In the genomic region with DNA sequence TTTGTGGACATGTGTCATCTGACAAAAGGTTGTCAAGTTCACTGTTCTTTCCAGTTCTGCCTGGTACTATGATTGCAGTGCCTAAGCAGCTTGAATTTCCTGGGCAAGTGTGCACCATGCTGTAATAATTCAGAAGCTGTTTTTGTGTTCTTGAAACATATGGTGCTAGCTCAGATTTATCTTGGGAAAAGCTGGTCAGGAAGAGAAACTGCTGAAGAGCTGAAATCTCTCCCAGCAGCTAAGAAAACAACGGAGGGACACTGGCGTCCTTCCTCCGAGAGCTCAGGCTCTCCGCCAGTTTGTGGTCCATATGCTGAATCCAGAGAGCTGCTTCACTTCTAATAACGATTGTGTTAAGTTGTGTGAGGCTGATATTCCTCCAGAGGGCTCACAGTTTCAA, we compare ENCODE assay signal across 17 cellular contexts.
A peak's percentile ranks its signal among the peaks of the same experiment; 100 is the strongest.
DNase-seq lines count a peak whose midpoint lies in the region; ATAC-seq and TF ChIP-seq lines count a peak whose summit lies in the region.
"Had no signal": no experiment of that assay in that cellular context is flagged by ENCODE, and none has a peak within 500 bp of the region (broad histone marks: within the 10 kb centered on the region; RNA-seq: fewer than 3 reads in every experiment).

No MANE protein-coding gene starts in this region.

- no peak overlapping the region for H3K9ac ChIP-seq in mesendoderm (ENCODE audit: low read length)

- no peak overlapping the region for H2AK5ac ChIP-seq in mesendoderm (ENCODE audit: low read length)

- no peak overlapping the region for H2BK5ac ChIP-seq in mesendoderm (ENCODE audit: low read length)

- H4K8ac ChIP-seq in mesendoderm (ENCODE audit: low read depth, low read length): no peak overlapping the region

- intact Hi-C loops in uterus (cut with DNase I; ENCODE audit: low total_unique reads): no loop called here
- intact Hi-C loops in Right ventricle myocardium inferior (cut with DNase I): loop anchor here (5.0 kb wide), 1 partner anchor 357 kb away; no protein-coding TSS in a partner anchor
- intact Hi-C loops in breast epithelium (cut with DNase I; ENCODE audit: low total_unique reads): no loop called here

- no peak for ATAC-seq in Right ventricle myocardium inferior
- ATAC-seq: HCT116, Panc1 had no signal

- no peaks in the 10 kb centered on the region for H3K9me3 ChIP-seq in uterus
- no peaks in the 10 kb centered on the region for H3K9me3 ChIP-seq in breast epithelium

- H4K5ac ChIP-seq in mesendoderm (ENCODE audit: low read length): no peak overlapping the region

- no peak for TF ChIP-seq CTCF in uterus (IDR thresholded peaks at IDR 0.05)
- no peak for TF ChIP-seq CTCF in breast epithelium (IDR thresholded peaks at IDR 0.05)

- WGBS in mesendoderm (ENCODE audit: extremely low coverage, insufficient coverage, low lambda C conversion rate): no CpG with 5 or more reads among the region's 5 CpGs

- H3K27ac ChIP-seq in mesendoderm (ENCODE audit: low read depth, low read length): no peak overlapping the region
- H3K27ac ChIP-seq in uterus: no peak overlapping the region
- no peak overlapping the region for H3K27ac ChIP-seq in breast epithelium
- H3K27ac ChIP-seq: C4-2B had no signal

- TF ChIP-seq POLR2A in uterus (IDR thresholded peaks at IDR 0.05) (no peak), breast epithelium (IDR thresholded peaks at IDR 0.05) (no peak)

- H3K36me3 ChIP-seq in H7 (replicated peaks; ENCODE audit: control insufficient read depth, insufficient read depth, low read length) (no peaks in the 10 kb centered on the region), mesendoderm (ENCODE audit: control insufficient read depth, insufficient read depth, low read length) (no peaks in the 10 kb centered on the region), uterus (no peaks in the 10 kb centered on the region), breast epithelium (no peaks in the 10 kb centered on the region)

- no peak overlapping the region for H2BK15ac ChIP-seq in mesendoderm (replicated peaks; ENCODE audit: low read depth)

- no peaks in the 10 kb centered on the region for H3K79me1 ChIP-seq in mesendoderm (ENCODE audit: low read length)

- no peaks in the 10 kb centered on the region for H3K27me3 ChIP-seq in H7 (ENCODE audit: control insufficient read depth, insufficient read depth, low read length)
- H3K27me3 ChIP-seq in mesendoderm (ENCODE audit: insufficient read depth, low read length, poor library complexity): no peaks in the 10 kb centered on the region
- no peaks in the 10 kb centered on the region for H3K27me3 ChIP-seq in uterus
- H3K27me3 ChIP-seq in breast epithelium: no peaks in the 10 kb centered on the region

- H3K4me1 ChIP-seq in mesendoderm (ENCODE audit: control insufficient read depth, low read depth, low read length) (no peaks in the 10 kb centered on the region), uterus (no peaks in the 10 kb centered on the region), breast epithelium (no peaks in the 10 kb centered on the region)

- H2BK120ac ChIP-seq in mesendoderm (ENCODE audit: low read depth, low read length): no peak overlapping the region

- H3K4me2 ChIP-seq in mesendoderm (ENCODE audit: low read length): no peak overlapping the region

- H3K18ac ChIP-seq in mesendoderm (ENCODE audit: low read length): peak overlapping the region; percentile 83

- H3K4ac ChIP-seq in mesendoderm (ENCODE audit: low read depth, low read length): no peak overlapping the region

- peak; percentile 9 for DNase-seq in H7
- peak; percentile 12 for DNase-seq in RPMI8226
- no peak for DNase-seq in mesendoderm
- peak; percentile 69 for DNase-seq in superior temporal gyrus (ENCODE audit: extremely low spot score)
- DNase-seq in uterus: no peak
- DNase-seq in Right ventricle myocardium inferior (ENCODE audit: missing footprints): no peak
- DNase-seq in breast epithelium (ENCODE audit: low spot score in 2 of 2): no peak
- DNase-seq: ACHN, GF-D8, NCI-H1105, NCI-H2107, NCI-H345, NCI-H526 treated with DMSO at 0.1 percent for 48 hours, Right ventricle myocardium superior had no signal

- H3K79me2 ChIP-seq in mesendoderm (ENCODE audit: control insufficient read depth, insufficient read depth, low read length): no peaks in the 10 kb centered on the region

- no peak overlapping the region for H3K23ac ChIP-seq in mesendoderm (ENCODE audit: low read length)

- H3K4me3 ChIP-seq in H7 (ENCODE audit: insufficient read depth, low read depth, low read length): no peak overlapping the region
- H3K4me3 ChIP-seq in mesendoderm (ENCODE audit: low read length): no peak overlapping the region
- no peak overlapping the region for H3K4me3 ChIP-seq in uterus
- H3K4me3 ChIP-seq in breast epithelium: no peak overlapping the region

- peak overlapping the region; percentile 27 for H3K56ac ChIP-seq in mesendoderm (ENCODE audit: low read length)

Comparison
In these comparisons a context has a peak if more than half of its experiments do, and no peak if none do; other contexts are left out.
1. DNase-seq: peak in H7 (single experiment), RPMI8226 (single experiment) and superior temporal gyrus (single experiment); none in mesendoderm (single experiment), uterus (0 of 2), Right ventricle myocardium inferior (single experiment) and breast epithelium (0 of 2).